Comparison of ENCODE assay signal across 8 cellular contexts in genomic region chr5:169161022-169161680, GRCh38.
DNase-seq lines count a peak whose midpoint lies in the region; ATAC-seq and TF ChIP-seq lines count a peak whose summit lies in the region.

No MANE protein-coding gene starts in this region.

- no peaks in the 10 kb centered on the region for H3K36me3 ChIP-seq in H7 (replicated peaks; ENCODE audit: control insufficient read depth, insufficient read depth, low read length)
- no peaks in the 10 kb centered on the region for H3K36me3 ChIP-seq in smooth muscle cell (ENCODE audit: low read depth)

- 10% methylated on average over 13 of the region's 13 CpGs for WGBS in smooth muscle cell (ENCODE audit: low lambda C conversion rate)

- H3K4me2 ChIP-seq in smooth muscle cell = peak overlapping the region; percentile 66

- no peak for ATAC-seq in GM18519 (IDR thresholded peaks at IDR 0.05; ENCODE audit: low FRiP score, unreplicated experiment)

- peaks cover 7% of the 10 kb centered on the region for H3K9me3 ChIP-seq in smooth muscle cell (replicated peaks; ENCODE audit: low read depth)

- no peak overlapping the region for H3K4me3 ChIP-seq in H7 (ENCODE audit: insufficient read depth, low read depth, low read length)
- no peak overlapping the region for H3K4me3 ChIP-seq in smooth muscle cell

- peaks cover 22% of the 10 kb centered on the region for H3K4me1 ChIP-seq in smooth muscle cell (ENCODE audit: low read depth)

- peak; percentile 35 for DNase-seq in H7
- peak; percentile 48 for DNase-seq in brain pericyte (ENCODE audit: low read depth, low spot score)
- DNase-seq in iPS-NIHi11 (ENCODE audit: low spot score) = peak; percentile 68
- DNase-seq in smooth muscle cell (lab: John Stamatoyannopoulos, UW; ENCODE audit: unreplicated experiment) = peak; percentile 45
- DNase-seq in NCI-H2171 (lab: John Stamatoyannopoulos, UW) = no peak
- DNase-seq in GDM1 (lab: John Stamatoyannopoulos, UW) = no peak
- no peak for DNase-seq in NCI-H1436 treated with DMSO at 0.1 percent for 48 hours (lab: John Stamatoyannopoulos, UW)

- no peak overlapping the region for H2AFZ ChIP-seq in smooth muscle cell (ENCODE audit: low read depth)

- H3K9ac ChIP-seq in smooth muscle cell (ENCODE audit: low read depth) = no peak overlapping the region

- peaks cover 12% of the 10 kb centered on the region for H3F3A ChIP-seq in smooth muscle cell (ENCODE audit: low read depth)

- no peaks in the 10 kb centered on the region for H3K79me2 ChIP-seq in smooth muscle cell (ENCODE audit: low read depth)

- H3K27ac ChIP-seq in smooth muscle cell (ENCODE audit: low read depth) = peak overlapping the region; percentile 66

- H4K20me1 ChIP-seq in smooth muscle cell (ENCODE audit: low read depth) = no peaks in the 10 kb centered on the region

- no peak for TF ChIP-seq CTCF in smooth muscle cell (IDR thresholded peaks at IDR 0.05; ENCODE audit: borderline replicate concordance, insufficient read depth, poor library complexity, severe bottlenecking)

- H3K27me3 ChIP-seq in H7 (ENCODE audit: control insufficient read depth, insufficient read depth, low read length) (no peaks in the 10 kb centered on the region), smooth muscle cell (ENCODE audit: low read depth) (no peaks in the 10 kb centered on the region)

Comparison
In these comparisons a context has a peak if more than half of its experiments do, and no peak if none do; other contexts are left out.
1. DNase-seq: peak in H7 (single experiment), brain pericyte (single experiment), iPS-NIHi11 (single experiment) and smooth muscle cell (single experiment); none in NCI-H2171 (single experiment), GDM1 (single experiment) and NCI-H1436 treated with DMSO at 0.1 percent for 48 hours (single experiment).